Comparison of ENCODE assay signal across 18 cellular contexts in the genomic region with DNA sequence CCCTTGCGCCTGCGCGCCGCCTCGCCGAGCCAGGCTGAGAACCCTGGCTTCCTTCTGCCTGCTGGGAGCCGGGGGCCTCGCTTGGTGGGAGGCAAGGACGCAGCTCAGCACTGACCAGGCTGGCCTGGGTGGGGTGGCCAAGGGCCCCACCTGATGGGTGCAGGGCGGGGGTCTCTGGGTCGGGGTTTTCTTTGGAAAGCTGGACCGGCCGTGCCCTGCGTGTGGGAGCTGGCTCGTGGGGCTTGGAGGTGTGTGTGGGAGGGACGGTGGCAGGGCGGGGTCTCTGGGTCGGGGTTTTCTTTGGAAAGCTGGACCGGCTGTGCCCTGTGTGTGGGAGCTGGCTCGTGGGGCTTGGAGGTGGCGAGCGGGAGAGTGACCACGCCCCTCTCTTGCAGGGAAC. TPM values are rescaled to one million over a fixed set of nuclear protein-coding genes. Genes with fewer than 3 reads are reported as not detected.
A peak's percentile ranks its signal among the peaks of the same experiment; 100 is the strongest.
DNase-seq lines count a peak whose midpoint lies in the region; ATAC-seq and TF ChIP-seq lines count a peak whose summit lies in the region.
"Had no signal": no experiment of that assay in that cellular context is flagged by ENCODE, and none has a peak within 500 bp of the region (broad histone marks: within the 10 kb centered on the region; RNA-seq: fewer than 3 reads in every experiment).

No MANE protein-coding gene starts in this region.

- H3K4me1 Mint-ChIP-seq in WTC11: peaks cover 20% of the 10 kb centered on the region

- no peaks in the 10 kb centered on the region for H3K36me3 Mint-ChIP-seq in WTC11

- CTCF ChIA-PET in WTC11 (lab: Charles Lee): interaction anchor here (1.5 kb wide), 1 partner anchor 63 kb away, joined by 13 read pairs; no protein-coding TSS in a partner anchor

- no peaks in the 10 kb centered on the region for H3K9me3 Mint-ChIP-seq in WTC11
- H3K9me3 Mint-ChIP-seq: CD4-positive, alpha-beta T cell had no signal

- ATAC-seq in WTC11 (no peak), GM21447 (IDR thresholded peaks at IDR 0.05; ENCODE audit: unreplicated experiment) (no peak), GM21576 (IDR thresholded peaks at IDR 0.05; ENCODE audit: unreplicated experiment) (no peak)
- ATAC-seq: HCT116, PC-3 had no signal

- TF ChIP-seq CTCF in WTC11 (IDR thresholded peaks at IDR 0.05): no peak
- no peak for TF ChIP-seq CTCF in vagina (IDR thresholded peaks at IDR 0.05)

- H3K4me3 Mint-ChIP-seq in WTC11: no peak overlapping the region
- H3K4me3 Mint-ChIP-seq: CD4-positive, alpha-beta T cell had no signal

- H3K4me1 ChIP-seq in HUES6 (ENCODE audit: control insufficient read depth, insufficient read depth, low read length) (peaks cover 29% of the 10 kb centered on the region), vagina (peaks cover 28% of the 10 kb centered on the region)

- H3K27ac Mint-ChIP-seq in WTC11: peak overlapping the region; percentile 96; the same call in 1 of the 2 replicates
- H3K27ac Mint-ChIP-seq: CD4-positive, alpha-beta T cell had no signal

- H3K4me3 ChIP-seq in HUES6 (ENCODE audit: low read depth, low read length) (no peak overlapping the region), vagina (no peak overlapping the region)
- H3K4me3 ChIP-seq: SK-N-MC had no signal

- DNase-seq in WTC11 (ENCODE audit: low spot score) (no peak), islet precursor cell (peak; percentile 48), vagina (ENCODE audit: extremely low spot score in 2 of 2) (no peak), NCI-H526 treated with DMSO at 0.1 percent for 48 hours (lab: John Stamatoyannopoulos, UW) (no peak)
- DNase-seq: CD4-positive, alpha-beta T cell; KBM-7; NCI-H1436; NCI-H2029 treated with DMSO at 0.1 percent for 48 hours; NCI-H2171 treated with DMSO at 0.1 percent for 48 hours; NCI-H446 treated with DMSO at 0.1 percent for 48 hours; NCI-H774; PC-3; Right ventricle myocardium superior had no signal

- peak overlapping the region; percentile 52 for H3K9ac ChIP-seq in HUES6 (ENCODE audit: low read length)

- H3K27me3 Mint-ChIP-seq in WTC11 (ENCODE audit: low read depth): no peaks in the 10 kb centered on the region
- H3K27me3 Mint-ChIP-seq: CD4-positive, alpha-beta T cell had no signal

- no peaks in the 10 kb centered on the region for H3K9me3 ChIP-seq in HUES6 (ENCODE audit: control insufficient read depth, insufficient read depth, low read depth, low read length)
- H3K9me3 ChIP-seq in vagina: no peaks in the 10 kb centered on the region

- H3K27ac ChIP-seq in HUES6 (ENCODE audit: low read depth, low read length) (no peak overlapping the region), vagina (peak overlapping the region; percentile 47)
- H3K27ac ChIP-seq: SK-N-MC had no signal

- POLR2A ChIA-PET in WTC11 (lab: Charles Lee): no interaction called here

- intact Hi-C loops in vagina (cut with DNase I): no loop called here

- H3K36me3 ChIP-seq in HUES6 (ENCODE audit: control insufficient read depth, insufficient read depth, low read length): peaks cover 3% of the 10 kb centered on the region; the same call in 1 of the 2 replicates
- peaks cover 0 to 3% of the 10 kb centered on the region in 2 donors for H3K36me3 ChIP-seq in vagina

- H3K27me3 ChIP-seq in HUES6 (ENCODE audit: control insufficient read depth, insufficient read depth, low read length): no peaks in the 10 kb centered on the region
- H3K27me3 ChIP-seq in vagina: no peaks in the 10 kb centered on the region

- TF ChIP-seq POLR2A in vagina (IDR thresholded peaks at IDR 0.05): no peak

TF ChIP-seq in WTC11, 78 proteins besides CTCF, POLR2A, EP300 and RAD21:
- TF ChIP-seq, protein P1, sequence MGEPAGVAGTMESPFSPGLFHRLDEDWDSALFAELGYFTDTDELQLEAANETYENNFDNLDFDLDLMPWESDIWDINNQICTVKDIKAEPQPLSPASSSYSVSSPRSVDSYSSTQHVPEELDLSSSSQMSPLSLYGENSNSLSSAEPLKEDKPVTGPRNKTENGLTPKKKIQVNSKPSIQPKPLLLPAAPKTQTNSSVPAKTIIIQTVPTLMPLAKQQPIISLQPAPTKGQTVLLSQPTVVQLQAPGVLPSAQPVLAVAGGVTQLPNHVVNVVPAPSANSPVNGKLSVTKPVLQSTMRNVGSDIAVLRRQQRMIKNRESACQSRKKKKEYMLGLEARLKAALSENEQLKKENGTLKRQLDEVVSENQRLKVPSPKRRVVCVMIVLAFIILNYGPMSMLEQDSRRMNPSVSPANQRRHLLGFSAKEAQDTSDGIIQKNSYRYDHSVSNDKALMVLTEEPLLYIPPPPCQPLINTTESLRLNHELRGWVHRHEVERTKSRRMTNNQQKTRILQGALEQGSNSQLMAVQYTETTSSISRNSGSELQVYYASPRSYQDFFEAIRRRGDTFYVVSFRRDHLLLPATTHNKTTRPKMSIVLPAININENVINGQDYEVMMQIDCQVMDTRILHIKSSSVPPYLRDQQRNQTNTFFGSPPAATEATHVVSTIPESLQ (CRISPR knock-in tag; IDR thresholded peaks at IDR 0.05): no peak
- TF ChIP-seq HMGA2 (CRISPR knock-in tag; IDR thresholded peaks at IDR 0.05): no peak
- TF ChIP-seq IRF2 (CRISPR knock-in tag; IDR thresholded peaks at IDR 0.05; ENCODE audit: borderline replicate concordance, low read depth): no peak
- TF ChIP-seq, protein P2, sequence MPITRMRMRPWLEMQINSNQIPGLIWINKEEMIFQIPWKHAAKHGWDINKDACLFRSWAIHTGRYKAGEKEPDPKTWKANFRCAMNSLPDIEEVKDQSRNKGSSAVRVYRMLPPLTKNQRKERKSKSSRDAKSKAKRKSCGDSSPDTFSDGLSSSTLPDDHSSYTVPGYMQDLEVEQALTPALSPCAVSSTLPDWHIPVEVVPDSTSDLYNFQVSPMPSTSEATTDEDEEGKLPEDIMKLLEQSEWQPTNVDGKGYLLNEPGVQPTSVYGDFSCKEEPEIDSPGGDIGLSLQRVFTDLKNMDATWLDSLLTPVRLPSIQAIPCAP (CRISPR knock-in tag; IDR thresholded peaks at IDR 0.05): no peak
- no peak for TF ChIP-seq OVOL2 (CRISPR knock-in tag; IDR thresholded peaks at IDR 0.05; ENCODE audit: borderline replicate concordance)
- TF ChIP-seq ZNF138 (CRISPR knock-in tag; conservative IDR thresholded peaks at IDR 0.05): no peak
- TF ChIP-seq RELA (CRISPR knock-in tag; IDR thresholded peaks at IDR 0.05; ENCODE audit: borderline replicate concordance): no peak
- TF ChIP-seq GRHL2 (CRISPR knock-in tag; IDR thresholded peaks at IDR 0.05; ENCODE audit: insufficient replicate concordance, severe bottlenecking): no peak
- no peak for TF ChIP-seq TCF7 (CRISPR knock-in tag; IDR thresholded peaks at IDR 0.05; ENCODE audit: low read depth)
- TF ChIP-seq NFATC4 (CRISPR knock-in tag; IDR thresholded peaks at IDR 0.05): no peak

RNA-seq across cellular contexts. Expression of a gene that starts 6.2 kb away (rescaled TPM):
- 32.8 to 41.0 TPM (median 33.1 TPM) in 3 replicates for total RNA-seq in WTC11 (2021)
- total RNA-seq in vagina: 28.7 TPM
